In the genomic region with DNA sequence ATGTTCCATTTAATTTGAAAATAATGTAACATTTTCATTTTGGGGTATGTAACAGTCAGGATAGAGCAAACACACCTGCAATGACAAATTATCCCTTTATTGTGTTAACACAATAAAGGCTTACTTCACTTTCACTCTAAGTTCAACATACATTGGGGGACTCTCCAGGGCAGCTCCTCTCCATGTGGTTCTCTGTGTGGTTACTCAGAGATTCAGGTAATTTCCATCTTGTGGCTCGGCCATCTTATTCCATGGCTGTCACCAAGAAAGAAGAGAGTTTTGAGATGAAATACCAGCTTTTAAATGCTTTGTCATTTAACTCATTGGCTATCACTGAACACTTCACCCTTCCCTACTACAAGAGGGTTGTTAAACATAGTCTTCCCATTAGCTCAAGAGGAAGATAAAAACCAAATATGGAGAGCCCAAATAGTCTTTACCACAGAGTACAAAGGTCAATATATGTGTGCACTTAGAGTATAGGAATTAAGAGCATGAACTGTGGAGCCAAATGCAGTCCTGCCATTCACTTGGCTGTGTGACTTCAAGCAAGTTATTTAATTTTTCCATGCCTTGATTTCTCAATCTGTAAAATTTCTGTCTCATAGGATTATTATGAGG, we compare ENCODE assay signal across 17 cellular contexts. TPM values are rescaled to one million over a fixed set of nuclear protein-coding genes. Genes with fewer than 3 reads are reported as not detected.
"Had no signal": no experiment of that assay in that cellular context is flagged by ENCODE, and none has a peak within 500 bp of the region (broad histone marks: within the 10 kb centered on the region; RNA-seq: fewer than 3 reads in every experiment).

No MANE protein-coding gene starts in this region.

- DNase-seq: activated CD4-positive, CD25-positive, alpha-beta regulatory T cell treated with anti-CD3 and anti-CD28 coated beads, Interleukin-2, amount 50 U/mL, for 72 hours; activated naive CD8-positive, alpha-beta T cell treated with anti-CD3 and anti-CD28 coated beads, Interleukin-2, amount 10 ng/mL, durations not matched to agents 7 days and 5 days; anterior cingulate cortex; dermis blood vessel endothelial cell; gastrocnemius medialis; left cardiac atrium; psoas muscle; stomach; T1000; testis; upper lobe of right lung had no signal

- H3K4me1 Mint-ChIP-seq: activated naive CD8-positive, alpha-beta T cell treated with anti-CD3 and anti-CD28 coated beads, Interleukin-2, amount 10 ng/mL, durations not matched to agents 7 days and 5 days; neural crest cell had no signal

- H3K27ac ChIP-seq: breast epithelium, epithelial cell of prostate, gastrocnemius medialis, psoas muscle, stomach, testis, upper lobe of right lung had no signal

- ATAC-seq: gastrocnemius medialis, left cardiac atrium, psoas muscle, sciatic nerve, upper lobe of right lung had no signal

- H3K9me3 ChIP-seq: breast epithelium, gastrocnemius medialis, psoas muscle, stomach, testis, upper lobe of right lung had no signal

- H3K4me3 ChIP-seq: breast epithelium, gastrocnemius medialis, psoas muscle, stomach, testis, upper lobe of right lung had no signal

- H3K27me3 ChIP-seq: breast epithelium, gastrocnemius medialis, stomach, testis, upper lobe of right lung had no signal

- H3K4me3 Mint-ChIP-seq: activated naive CD8-positive, alpha-beta T cell treated with anti-CD3 and anti-CD28 coated beads, Interleukin-2, amount 10 ng/mL, durations not matched to agents 7 days and 5 days; activated T-helper 1 cell treated with anti-CD3 and anti-CD28 coated beads, Interleukin-12 subunit alpha, Interleukin-12 subunit beta, Interleukin-2, Interleukin-4 antibody, amounts not matched to agents 30 ng/mL and 10 ng/mL and 1 ng/mL, durations not matched to agents 14 hours and 24 hours and 36 hours; neural crest cell had no signal

- H3K9me3 Mint-ChIP-seq: activated naive CD8-positive, alpha-beta T cell treated with anti-CD3 and anti-CD28 coated beads, Interleukin-2, amount 10 ng/mL, durations not matched to agents 7 days and 5 days; activated T-helper 1 cell treated with anti-CD3 and anti-CD28 coated beads, Interleukin-12 subunit alpha, Interleukin-12 subunit beta, Interleukin-2, Interleukin-4 antibody, amounts not matched to agents 30 ng/mL and 10 ng/mL and 1 ng/mL, durations not matched to agents 14 hours and 24 hours and 36 hours; neural crest cell had no signal

- H3K27ac Mint-ChIP-seq: activated naive CD8-positive, alpha-beta T cell treated with anti-CD3 and anti-CD28 coated beads, Interleukin-2, amount 10 ng/mL, durations not matched to agents 7 days and 5 days; activated T-helper 1 cell treated with anti-CD3 and anti-CD28 coated beads, Interleukin-12 subunit alpha, Interleukin-12 subunit beta, Interleukin-2, Interleukin-4 antibody, amounts not matched to agents 30 ng/mL and 10 ng/mL and 1 ng/mL, durations not matched to agents 14 hours and 24 hours and 36 hours had no signal

- H3K36me3 ChIP-seq: breast epithelium, gastrocnemius medialis, stomach, upper lobe of right lung had no signal

- H3K4me1 ChIP-seq: breast epithelium, psoas muscle, stomach, testis, upper lobe of right lung had no signal

RNA-seq across cellular contexts. Expression of a gene that starts 10.6 kb away (rescaled TPM):
- total RNA-seq: lung microvascular endothelial cell had no signal
